Comparison of ENCODE assay signal across 1 cellular context in the genomic region with DNA sequence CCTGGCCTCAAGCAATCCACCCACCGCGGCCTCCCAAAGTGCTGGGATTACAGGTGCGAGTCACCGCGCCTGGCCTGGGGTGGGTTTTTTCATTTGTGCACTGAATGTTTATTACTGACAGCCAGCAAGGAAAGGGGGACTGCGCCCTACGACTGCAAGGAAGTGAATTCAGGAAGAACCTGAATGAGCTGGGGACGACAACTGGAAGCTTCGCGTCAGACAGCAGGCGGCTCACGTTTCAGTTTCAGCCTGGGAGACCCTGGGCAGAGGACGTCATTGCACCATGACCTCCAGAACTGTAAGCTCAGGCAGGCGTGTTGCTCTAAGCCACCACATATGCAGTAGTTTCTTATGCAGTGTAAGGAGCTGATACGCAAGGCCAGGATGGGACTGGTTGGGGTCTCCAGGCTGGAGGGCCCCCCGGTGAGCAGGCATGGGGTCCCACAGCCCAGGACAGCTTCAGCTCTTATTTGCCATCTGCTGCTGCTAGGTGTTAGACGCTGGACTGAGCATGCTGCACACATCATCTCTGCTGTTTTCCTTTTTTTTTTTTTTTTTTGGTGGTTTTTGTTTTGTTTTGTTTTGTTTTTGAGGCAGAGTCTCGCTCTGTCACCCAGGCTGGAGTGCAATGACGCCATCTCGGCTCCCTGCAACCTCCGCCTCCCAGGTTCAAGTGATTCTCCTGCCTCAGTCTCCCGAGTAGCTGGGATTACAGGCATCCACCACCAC.
TF ChIP-seq lines count a peak whose summit lies in the region.

No MANE protein-coding gene starts in this region.

TF ChIP-seq in HepG2, 621 proteins besides CTCF, POLR2A, EP300 and RAD21 (continued from another document):
- TF ChIP-seq, protein P1, sequence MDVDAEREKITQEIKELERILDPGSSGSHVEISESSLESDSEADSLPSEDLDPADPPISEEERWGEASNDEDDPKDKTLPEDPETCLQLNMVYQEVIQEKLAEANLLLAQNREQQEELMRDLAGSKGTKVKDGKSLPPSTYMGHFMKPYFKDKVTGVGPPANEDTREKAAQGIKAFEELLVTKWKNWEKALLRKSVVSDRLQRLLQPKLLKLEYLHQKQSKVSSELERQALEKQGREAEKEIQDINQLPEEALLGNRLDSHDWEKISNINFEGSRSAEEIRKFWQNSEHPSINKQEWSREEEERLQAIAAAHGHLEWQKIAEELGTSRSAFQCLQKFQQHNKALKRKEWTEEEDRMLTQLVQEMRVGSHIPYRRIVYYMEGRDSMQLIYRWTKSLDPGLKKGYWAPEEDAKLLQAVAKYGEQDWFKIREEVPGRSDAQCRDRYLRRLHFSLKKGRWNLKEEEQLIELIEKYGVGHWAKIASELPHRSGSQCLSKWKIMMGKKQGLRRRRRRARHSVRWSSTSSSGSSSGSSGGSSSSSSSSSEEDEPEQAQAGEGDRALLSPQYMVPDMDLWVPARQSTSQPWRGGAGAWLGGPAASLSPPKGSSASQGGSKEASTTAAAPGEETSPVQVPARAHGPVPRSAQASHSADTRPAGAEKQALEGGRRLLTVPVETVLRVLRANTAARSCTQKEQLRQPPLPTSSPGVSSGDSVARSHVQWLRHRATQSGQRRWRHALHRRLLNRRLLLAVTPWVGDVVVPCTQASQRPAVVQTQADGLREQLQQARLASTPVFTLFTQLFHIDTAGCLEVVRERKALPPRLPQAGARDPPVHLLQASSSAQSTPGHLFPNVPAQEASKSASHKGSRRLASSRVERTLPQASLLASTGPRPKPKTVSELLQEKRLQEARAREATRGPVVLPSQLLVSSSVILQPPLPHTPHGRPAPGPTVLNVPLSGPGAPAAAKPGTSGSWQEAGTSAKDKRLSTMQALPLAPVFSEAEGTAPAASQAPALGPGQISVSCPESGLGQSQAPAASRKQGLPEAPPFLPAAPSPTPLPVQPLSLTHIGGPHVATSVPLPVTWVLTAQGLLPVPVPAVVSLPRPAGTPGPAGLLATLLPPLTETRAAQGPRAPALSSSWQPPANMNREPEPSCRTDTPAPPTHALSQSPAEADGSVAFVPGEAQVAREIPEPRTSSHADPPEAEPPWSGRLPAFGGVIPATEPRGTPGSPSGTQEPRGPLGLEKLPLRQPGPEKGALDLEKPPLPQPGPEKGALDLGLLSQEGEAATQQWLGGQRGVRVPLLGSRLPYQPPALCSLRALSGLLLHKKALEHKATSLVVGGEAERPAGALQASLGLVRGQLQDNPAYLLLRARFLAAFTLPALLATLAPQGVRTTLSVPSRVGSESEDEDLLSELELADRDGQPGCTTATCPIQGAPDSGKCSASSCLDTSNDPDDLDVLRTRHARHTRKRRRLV (CRISPR knock-in tag; IDR thresholded peaks at IDR 0.05) = no peak
- TF ChIP-seq IKZF4 (CRISPR knock-in tag; IDR thresholded peaks at IDR 0.05; ENCODE audit: borderline replicate concordance, low read depth, not compliant biosample characterization) (no peak), CREB1 (IDR thresholded peaks at IDR 0.05) (peak; percentile 50), CREB1 (CRISPR knock-in tag; IDR thresholded peaks at IDR 0.05) (peak; percentile 39; the same call in 1 of the 2 replicates), TEAD3 (CRISPR knock-in tag; optimal IDR thresholded peaks at IDR 0.05; ENCODE audit: borderline replicate concordance) (peak; percentile 23), DPF2 (CRISPR knock-in tag; IDR thresholded peaks at IDR 0.05; ENCODE audit: borderline replicate concordance, low read depth) (no peak), ELF1 (CRISPR knock-in tag; IDR thresholded peaks at IDR 0.05) (no peak), ZC3H4 (CRISPR knock-in tag; IDR thresholded peaks at IDR 0.05; ENCODE audit: borderline replicate concordance) (no peak), RBM39 (IDR thresholded peaks at IDR 0.05; ENCODE audit: low read depth, low read length, poor library complexity, severe bottlenecking) (no peak)
- TF ChIP-seq, protein P2, sequence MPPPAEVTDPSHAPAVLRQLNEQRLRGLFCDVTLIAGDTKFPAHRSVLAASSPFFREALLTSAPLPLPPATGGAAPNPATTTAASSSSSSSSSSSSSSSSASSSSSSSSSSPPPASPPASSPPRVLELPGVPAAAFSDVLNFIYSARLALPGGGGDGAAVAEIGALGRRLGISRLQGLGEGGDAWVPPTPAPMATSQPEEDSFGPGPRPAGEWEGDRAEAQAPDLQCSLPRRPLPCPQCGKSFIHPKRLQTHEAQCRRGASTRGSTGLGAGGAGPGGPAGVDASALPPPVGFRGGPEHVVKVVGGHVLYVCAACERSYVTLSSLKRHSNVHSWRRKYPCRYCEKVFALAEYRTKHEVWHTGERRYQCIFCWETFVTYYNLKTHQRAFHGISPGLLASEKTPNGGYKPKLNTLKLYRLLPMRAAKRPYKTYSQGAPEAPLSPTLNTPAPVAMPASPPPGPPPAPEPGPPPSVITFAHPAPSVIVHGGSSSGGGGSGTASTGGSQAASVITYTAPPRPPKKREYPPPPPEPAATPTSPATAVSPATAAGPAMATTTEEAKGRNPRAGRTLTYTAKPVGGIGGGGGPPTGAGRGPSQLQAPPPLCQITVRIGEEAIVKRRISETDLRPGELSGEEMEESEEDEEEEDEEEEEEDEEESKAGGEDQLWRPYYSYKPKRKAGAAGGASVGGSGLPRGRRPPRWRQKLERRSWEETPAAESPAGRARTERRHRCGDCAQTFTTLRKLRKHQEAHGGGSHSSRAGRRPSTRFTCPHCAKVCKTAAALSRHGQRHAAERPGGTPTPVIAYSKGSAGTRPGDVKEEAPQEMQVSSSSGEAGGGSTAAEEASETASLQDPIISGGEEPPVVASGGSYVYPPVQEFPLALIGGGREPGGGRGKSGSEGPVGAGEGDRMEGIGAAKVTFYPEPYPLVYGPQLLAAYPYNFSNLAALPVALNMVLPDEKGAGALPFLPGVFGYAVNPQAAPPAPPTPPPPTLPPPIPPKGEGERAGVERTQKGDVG (CRISPR knock-in tag; IDR thresholded peaks at IDR 0.05; ENCODE audit: borderline replicate concordance) = no peak
